Comparison of ENCODE assay signal across 1 cellular context in the genomic region with DNA sequence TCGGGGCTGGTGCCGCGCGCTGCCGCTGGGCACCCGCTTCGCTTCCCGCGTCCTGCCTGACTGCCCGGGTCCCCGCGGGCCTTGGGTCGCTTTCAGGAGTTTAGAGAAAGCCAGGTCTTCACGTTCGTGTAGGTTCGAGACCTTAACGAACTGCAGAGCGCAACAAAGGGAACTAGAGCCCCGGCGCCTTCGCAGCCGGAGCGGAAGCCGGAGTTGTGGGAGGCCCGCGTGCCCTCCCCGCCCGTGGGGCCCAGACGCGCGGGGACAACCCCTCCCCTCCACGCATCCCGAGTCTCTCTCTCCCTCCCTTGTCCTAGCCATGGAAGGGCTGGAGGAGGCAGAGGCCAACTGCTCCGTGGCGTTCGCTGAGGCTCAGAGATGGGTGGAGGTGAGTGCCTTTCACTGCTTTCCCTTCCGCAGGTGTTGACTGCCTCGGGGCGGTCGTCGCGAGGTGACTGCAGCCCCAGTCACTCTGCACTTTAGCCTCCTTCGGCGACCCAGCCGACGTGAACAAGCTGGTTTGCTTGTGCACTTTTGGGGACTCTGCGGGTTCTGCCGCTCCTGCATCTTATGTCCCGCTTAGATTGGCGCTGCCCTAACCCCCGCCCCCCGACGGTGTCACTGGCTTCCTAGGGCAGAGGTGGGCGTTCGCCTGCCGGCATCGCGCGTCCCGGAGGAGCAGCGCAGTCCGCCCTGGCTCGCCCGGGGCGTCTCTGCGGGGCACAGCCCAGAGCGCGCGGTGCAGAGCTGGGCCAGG.
TF ChIP-seq lines count a peak whose summit lies in the region.

No MANE protein-coding gene starts in this region.

TF ChIP-seq in HepG2, 621 proteins besides CTCF, POLR2A, EP300 and RAD21 (continued from another document and continues in another):
- TF ChIP-seq, protein P1, sequence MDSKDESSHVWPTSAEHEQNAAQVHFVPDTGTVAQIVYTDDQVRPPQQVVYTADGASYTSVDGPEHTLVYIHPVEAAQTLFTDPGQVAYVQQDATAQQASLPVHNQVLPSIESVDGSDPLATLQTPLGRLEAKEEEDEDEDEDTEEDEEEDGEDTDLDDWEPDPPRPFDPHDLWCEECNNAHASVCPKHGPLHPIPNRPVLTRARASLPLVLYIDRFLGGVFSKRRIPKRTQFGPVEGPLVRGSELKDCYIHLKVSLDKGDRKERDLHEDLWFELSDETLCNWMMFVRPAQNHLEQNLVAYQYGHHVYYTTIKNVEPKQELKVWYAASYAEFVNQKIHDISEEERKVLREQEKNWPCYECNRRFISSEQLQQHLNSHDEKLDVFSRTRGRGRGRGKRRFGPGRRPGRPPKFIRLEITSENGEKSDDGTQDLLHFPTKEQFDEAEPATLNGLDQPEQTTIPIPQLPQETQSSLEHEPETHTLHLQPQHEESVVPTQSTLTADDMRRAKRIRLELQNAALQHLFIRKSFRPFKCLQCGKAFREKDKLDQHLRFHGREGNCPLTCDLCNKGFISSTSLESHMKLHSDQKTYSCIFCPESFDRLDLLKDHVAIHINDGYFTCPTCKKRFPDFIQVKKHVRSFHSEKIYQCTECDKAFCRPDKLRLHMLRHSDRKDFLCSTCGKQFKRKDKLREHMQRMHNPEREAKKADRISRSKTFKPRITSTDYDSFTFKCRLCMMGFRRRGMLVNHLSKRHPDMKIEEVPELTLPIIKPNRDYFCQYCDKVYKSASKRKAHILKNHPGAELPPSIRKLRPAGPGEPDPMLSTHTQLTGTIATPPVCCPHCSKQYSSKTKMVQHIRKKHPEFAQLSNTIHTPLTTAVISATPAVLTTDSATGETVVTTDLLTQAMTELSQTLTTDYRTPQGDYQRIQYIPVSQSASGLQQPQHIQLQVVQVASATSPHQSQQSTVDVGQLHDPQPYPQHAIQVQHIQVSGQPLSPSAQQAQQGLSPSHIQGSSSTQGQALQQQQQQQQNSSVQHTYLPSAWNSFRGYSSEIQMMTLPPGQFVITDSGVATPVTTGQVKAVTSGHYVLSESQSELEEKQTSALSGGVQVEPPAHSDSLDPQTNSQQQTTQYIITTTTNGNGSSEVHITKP (CRISPR knock-in tag; IDR thresholded peaks at IDR 0.05; ENCODE audit: low read depth): no peak; the same call in 1 of the 2 replicates
- TF ChIP-seq, protein P2, sequence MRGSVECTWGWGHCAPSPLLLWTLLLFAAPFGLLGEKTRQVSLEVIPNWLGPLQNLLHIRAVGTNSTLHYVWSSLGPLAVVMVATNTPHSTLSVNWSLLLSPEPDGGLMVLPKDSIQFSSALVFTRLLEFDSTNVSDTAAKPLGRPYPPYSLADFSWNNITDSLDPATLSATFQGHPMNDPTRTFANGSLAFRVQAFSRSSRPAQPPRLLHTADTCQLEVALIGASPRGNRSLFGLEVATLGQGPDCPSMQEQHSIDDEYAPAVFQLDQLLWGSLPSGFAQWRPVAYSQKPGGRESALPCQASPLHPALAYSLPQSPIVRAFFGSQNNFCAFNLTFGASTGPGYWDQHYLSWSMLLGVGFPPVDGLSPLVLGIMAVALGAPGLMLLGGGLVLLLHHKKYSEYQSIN (CRISPR knock-in tag; IDR thresholded peaks at IDR 0.05; ENCODE audit: borderline replicate concordance): no peak
- TF ChIP-seq MTA3 (CRISPR knock-in tag; IDR thresholded peaks at IDR 0.05) (no peak), SRY (CRISPR knock-in tag; IDR thresholded peaks at IDR 0.05) (no peak), ZNF230 (CRISPR knock-in tag; IDR thresholded peaks at IDR 0.05) (0 out of 2 replicates have a peak, but pooled peaks have one; percentile 5), ZNF501 (CRISPR knock-in tag; IDR thresholded peaks at IDR 0.05) (peak; percentile 68; the same call in 1 of the 2 replicates), MAFG (CRISPR knock-in tag; IDR thresholded peaks at IDR 0.05) (no peak), TRIM24 (CRISPR knock-in tag; IDR thresholded peaks at IDR 0.05) (no peak), PRPF4 (IDR thresholded peaks at IDR 0.05; ENCODE audit: low read depth, low read length, poor library complexity, severe bottlenecking) (no peak), ZNF354B (CRISPR knock-in tag; IDR thresholded peaks at IDR 0.05) (no peak), GABPB1 (CRISPR knock-in tag; IDR thresholded peaks at IDR 0.05) (peak; percentile 81; the same call in 1 of the 2 replicates), ZNF350 (CRISPR knock-in tag; IDR thresholded peaks at IDR 0.05; ENCODE audit: borderline replicate concordance, low read depth) (peak; percentile 56; the same call in 1 of the 2 replicates), PHF21A (CRISPR knock-in tag; IDR thresholded peaks at IDR 0.05) (no peak), CBX5 (CRISPR knock-in tag; IDR thresholded peaks at IDR 0.05; ENCODE audit: borderline replicate concordance) (no peak; the same call in 1 of the 2 replicates), FOXC1 (CRISPR knock-in tag; IDR thresholded peaks at IDR 0.05; ENCODE audit: borderline replicate concordance) (peak; percentile 51; the same call in 1 of the 2 replicates), RXRA (CRISPR knock-in tag; IDR thresholded peaks at IDR 0.05) (peak; percentile 67; the same call in 1 of the 2 replicates), HES4 (CRISPR knock-in tag; IDR thresholded peaks at IDR 0.05; ENCODE audit: borderline replicate concordance) (peak; percentile 89), NCOA5 (CRISPR knock-in tag; IDR thresholded peaks at IDR 0.05) (no peak), SOX5 (CRISPR knock-in tag; IDR thresholded peaks at IDR 0.05; ENCODE audit: borderline replicate concordance) (0 out of 2 replicates have a peak, but pooled peaks have one; percentile 5), NCOR1 (IDR thresholded peaks at IDR 0.05; ENCODE audit: borderline replicate concordance, low read length) (no peak), RBAK (CRISPR knock-in tag; IDR thresholded peaks at IDR 0.05) (no peak), HDAC6 (IDR thresholded peaks at IDR 0.05; ENCODE audit: low read depth, low read length) (no peak)
- TF ChIP-seq, protein P3, sequence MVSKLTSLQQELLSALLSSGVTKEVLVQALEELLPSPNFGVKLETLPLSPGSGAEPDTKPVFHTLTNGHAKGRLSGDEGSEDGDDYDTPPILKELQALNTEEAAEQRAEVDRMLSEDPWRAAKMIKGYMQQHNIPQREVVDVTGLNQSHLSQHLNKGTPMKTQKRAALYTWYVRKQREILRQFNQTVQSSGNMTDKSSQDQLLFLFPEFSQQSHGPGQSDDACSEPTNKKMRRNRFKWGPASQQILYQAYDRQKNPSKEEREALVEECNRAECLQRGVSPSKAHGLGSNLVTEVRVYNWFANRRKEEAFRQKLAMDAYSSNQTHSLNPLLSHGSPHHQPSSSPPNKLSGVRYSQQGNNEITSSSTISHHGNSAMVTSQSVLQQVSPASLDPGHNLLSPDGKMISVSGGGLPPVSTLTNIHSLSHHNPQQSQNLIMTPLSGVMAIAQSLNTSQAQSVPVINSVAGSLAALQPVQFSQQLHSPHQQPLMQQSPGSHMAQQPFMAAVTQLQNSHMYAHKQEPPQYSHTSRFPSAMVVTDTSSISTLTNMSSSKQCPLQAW (CRISPR knock-in tag; IDR thresholded peaks at IDR 0.05): peak; percentile 51; the same call in 1 of the 2 replicates
- TF ChIP-seq, protein P4, sequence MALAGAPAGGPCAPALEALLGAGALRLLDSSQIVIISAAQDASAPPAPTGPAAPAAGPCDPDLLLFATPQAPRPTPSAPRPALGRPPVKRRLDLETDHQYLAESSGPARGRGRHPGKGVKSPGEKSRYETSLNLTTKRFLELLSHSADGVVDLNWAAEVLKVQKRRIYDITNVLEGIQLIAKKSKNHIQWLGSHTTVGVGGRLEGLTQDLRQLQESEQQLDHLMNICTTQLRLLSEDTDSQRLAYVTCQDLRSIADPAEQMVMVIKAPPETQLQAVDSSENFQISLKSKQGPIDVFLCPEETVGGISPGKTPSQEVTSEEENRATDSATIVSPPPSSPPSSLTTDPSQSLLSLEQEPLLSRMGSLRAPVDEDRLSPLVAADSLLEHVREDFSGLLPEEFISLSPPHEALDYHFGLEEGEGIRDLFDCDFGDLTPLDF (CRISPR knock-in tag; IDR thresholded peaks at IDR 0.05): peak; percentile 18; the same call in 1 of the 2 replicates
- TF ChIP-seq, protein P5, sequence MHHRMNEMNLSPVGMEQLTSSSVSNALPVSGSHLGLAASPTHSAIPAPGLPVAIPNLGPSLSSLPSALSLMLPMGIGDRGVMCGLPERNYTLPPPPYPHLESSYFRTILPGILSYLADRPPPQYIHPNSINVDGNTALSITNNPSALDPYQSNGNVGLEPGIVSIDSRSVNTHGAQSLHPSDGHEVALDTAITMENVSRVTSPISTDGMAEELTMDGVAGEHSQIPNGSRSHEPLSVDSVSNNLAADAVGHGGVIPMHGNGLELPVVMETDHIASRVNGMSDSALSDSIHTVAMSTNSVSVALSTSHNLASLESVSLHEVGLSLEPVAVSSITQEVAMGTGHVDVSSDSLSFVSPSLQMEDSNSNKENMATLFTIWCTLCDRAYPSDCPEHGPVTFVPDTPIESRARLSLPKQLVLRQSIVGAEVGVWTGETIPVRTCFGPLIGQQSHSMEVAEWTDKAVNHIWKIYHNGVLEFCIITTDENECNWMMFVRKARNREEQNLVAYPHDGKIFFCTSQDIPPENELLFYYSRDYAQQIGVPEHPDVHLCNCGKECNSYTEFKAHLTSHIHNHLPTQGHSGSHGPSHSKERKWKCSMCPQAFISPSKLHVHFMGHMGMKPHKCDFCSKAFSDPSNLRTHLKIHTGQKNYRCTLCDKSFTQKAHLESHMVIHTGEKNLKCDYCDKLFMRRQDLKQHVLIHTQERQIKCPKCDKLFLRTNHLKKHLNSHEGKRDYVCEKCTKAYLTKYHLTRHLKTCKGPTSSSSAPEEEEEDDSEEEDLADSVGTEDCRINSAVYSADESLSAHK (CRISPR knock-in tag; IDR thresholded peaks at IDR 0.05; ENCODE audit: borderline replicate concordance): 0 out of 2 replicates have a peak, but pooled peaks have one; percentile 57
- TF ChIP-seq, protein P6, sequence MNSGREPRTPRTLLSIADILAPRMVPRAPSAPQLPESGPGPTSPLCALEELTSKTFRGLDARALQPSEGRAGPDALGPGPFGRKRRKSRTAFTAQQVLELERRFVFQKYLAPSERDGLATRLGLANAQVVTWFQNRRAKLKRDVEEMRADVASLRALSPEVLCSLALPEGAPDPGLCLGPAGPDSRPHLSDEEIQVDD (CRISPR knock-in tag; IDR thresholded peaks at IDR 0.05; ENCODE audit: borderline replicate concordance): peak; percentile 75; the same call in 1 of the 2 replicates
- TF ChIP-seq, protein P7, sequence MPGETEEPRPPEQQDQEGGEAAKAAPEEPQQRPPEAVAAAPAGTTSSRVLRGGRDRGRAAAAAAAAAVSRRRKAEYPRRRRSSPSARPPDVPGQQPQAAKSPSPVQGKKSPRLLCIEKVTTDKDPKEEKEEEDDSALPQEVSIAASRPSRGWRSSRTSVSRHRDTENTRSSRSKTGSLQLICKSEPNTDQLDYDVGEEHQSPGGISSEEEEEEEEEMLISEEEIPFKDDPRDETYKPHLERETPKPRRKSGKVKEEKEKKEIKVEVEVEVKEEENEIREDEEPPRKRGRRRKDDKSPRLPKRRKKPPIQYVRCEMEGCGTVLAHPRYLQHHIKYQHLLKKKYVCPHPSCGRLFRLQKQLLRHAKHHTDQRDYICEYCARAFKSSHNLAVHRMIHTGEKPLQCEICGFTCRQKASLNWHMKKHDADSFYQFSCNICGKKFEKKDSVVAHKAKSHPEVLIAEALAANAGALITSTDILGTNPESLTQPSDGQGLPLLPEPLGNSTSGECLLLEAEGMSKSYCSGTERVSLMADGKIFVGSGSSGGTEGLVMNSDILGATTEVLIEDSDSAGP (CRISPR knock-in tag; IDR thresholded peaks at IDR 0.05; ENCODE audit: borderline replicate concordance): peak; percentile 33; the same call in 1 of the 2 replicates
- TF ChIP-seq, protein P8, sequence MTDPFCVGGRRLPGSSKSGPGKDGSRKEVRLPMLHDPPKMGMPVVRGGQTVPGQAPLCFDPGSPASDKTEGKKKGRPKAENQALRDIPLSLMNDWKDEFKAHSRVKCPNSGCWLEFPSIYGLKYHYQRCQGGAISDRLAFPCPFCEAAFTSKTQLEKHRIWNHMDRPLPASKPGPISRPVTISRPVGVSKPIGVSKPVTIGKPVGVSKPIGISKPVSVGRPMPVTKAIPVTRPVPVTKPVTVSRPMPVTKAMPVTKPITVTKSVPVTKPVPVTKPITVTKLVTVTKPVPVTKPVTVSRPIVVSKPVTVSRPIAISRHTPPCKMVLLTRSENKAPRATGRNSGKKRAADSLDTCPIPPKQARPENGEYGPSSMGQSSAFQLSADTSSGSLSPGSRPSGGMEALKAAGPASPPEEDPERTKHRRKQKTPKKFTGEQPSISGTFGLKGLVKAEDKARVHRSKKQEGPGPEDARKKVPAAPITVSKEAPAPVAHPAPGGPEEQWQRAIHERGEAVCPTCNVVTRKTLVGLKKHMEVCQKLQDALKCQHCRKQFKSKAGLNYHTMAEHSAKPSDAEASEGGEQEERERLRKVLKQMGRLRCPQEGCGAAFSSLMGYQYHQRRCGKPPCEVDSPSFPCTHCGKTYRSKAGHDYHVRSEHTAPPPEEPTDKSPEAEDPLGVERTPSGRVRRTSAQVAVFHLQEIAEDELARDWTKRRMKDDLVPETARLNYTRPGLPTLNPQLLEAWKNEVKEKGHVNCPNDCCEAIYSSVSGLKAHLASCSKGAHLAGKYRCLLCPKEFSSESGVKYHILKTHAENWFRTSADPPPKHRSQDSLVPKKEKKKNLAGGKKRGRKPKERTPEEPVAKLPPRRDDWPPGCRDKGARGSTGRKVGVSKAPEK (CRISPR knock-in tag; IDR thresholded peaks at IDR 0.05; ENCODE audit: borderline replicate concordance): peak; percentile 43
- TF ChIP-seq, protein P9, sequence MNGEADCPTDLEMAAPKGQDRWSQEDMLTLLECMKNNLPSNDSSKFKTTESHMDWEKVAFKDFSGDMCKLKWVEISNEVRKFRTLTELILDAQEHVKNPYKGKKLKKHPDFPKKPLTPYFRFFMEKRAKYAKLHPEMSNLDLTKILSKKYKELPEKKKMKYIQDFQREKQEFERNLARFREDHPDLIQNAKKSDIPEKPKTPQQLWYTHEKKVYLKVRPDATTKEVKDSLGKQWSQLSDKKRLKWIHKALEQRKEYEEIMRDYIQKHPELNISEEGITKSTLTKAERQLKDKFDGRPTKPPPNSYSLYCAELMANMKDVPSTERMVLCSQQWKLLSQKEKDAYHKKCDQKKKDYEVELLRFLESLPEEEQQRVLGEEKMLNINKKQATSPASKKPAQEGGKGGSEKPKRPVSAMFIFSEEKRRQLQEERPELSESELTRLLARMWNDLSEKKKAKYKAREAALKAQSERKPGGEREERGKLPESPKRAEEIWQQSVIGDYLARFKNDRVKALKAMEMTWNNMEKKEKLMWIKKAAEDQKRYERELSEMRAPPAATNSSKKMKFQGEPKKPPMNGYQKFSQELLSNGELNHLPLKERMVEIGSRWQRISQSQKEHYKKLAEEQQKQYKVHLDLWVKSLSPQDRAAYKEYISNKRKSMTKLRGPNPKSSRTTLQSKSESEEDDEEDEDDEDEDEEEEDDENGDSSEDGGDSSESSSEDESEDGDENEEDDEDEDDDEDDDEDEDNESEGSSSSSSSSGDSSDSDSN (CRISPR knock-in tag; IDR thresholded peaks at IDR 0.05): peak; percentile 64
- TF ChIP-seq, protein P10, sequence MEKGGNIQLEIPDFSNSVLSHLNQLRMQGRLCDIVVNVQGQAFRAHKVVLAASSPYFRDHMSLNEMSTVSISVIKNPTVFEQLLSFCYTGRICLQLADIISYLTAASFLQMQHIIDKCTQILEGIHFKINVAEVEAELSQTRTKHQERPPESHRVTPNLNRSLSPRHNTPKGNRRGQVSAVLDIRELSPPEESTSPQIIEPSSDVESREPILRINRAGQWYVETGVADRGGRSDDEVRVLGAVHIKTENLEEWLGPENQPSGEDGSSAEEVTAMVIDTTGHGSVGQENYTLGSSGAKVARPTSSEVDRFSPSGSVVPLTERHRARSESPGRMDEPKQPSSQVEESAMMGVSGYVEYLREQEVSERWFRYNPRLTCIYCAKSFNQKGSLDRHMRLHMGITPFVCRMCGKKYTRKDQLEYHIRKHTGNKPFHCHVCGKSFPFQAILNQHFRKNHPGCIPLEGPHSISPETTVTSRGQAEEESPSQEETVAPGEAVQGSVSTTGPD (CRISPR knock-in tag; IDR thresholded peaks at IDR 0.05): no peak
